In the genomic region with DNA sequence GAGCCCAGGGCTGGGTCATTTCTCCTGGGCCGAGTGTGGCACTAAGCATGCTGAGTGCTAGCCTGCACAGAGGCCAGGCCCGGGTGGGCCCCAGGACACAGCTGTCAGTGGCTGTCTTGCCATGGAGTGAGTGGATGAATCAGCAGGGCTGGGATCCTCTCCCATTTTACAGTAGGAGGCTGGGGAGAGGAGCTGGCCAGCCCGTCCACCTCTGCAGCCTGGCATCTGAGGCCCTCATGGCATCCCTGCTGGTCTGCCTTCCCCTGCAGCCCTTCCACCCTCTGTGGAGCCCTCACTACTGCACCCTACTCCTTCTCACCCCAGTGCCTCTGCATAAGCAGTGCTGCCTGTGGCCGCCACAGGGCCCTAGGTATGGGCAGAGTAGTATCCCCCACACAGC, we compare ENCODE assay signal across 2 cellular contexts. TPM values are rescaled to one million over a fixed set of nuclear protein-coding genes. Genes with fewer than 3 reads are reported as not detected.
"Had no signal": no experiment of that assay in that cellular context is flagged by ENCODE, and none has a peak within 500 bp of the region (broad histone marks: within the 10 kb centered on the region; RNA-seq: fewer than 3 reads in every experiment).

No MANE protein-coding gene starts in this region.

RNA-seq across cellular contexts. Expression of a gene that starts 21.1 kb away (rescaled TPM):
- total RNA-seq: HepG2, HT-29 had no signal
- polyA plus RNA-seq: HepG2 had no signal
